ENCODE assay signal across 19 cellular contexts in genomic region chr3:98026425-98027083, GRCh38. TPM values are rescaled to one million over a fixed set of nuclear protein-coding genes. Genes with fewer than 3 reads are reported as not detected.
DNase-seq lines count a peak whose midpoint lies in the region; ATAC-seq and TF ChIP-seq lines count a peak whose summit lies in the region.
"Had no signal": no experiment of that assay in that cellular context is flagged by ENCODE, and none has a peak within 500 bp of the region (broad histone marks: within the 10 kb centered on the region; RNA-seq: fewer than 3 reads in every experiment).

No MANE protein-coding gene starts in this region.

- H3K4me2 ChIP-seq in GM23338, result no peak overlapping the region

- 0 out of 2 replicates have a peak overlapping the region, but pooled peaks have one; percentile 73 for H2AFZ ChIP-seq in GM23338

- H3K9me3 Mint-ChIP-seq in GM23338 (no peaks in the 10 kb centered on the region), nephron progenitor cell (no peaks in the 10 kb centered on the region)
- H3K9me3 Mint-ChIP-seq: activated naive CD4-positive, alpha-beta T cell treated with anti-CD3 and anti-CD28 coated beads, Interleukin-2, amount 50 U/mL, for 72 hours; activated T-cell treated with anti-CD3 and anti-CD28 coated beads, Interleukin-2, amount 50 U/mL, for 24 hours; stimulated activated effector memory CD8-positive, alpha-beta T cell treated with anti-CD3 and anti-CD28 coated beads, Interleukin-12 subunit alpha, Interleukin-12 subunit beta, amount 100 ng/mL, for 72 hours had no signal

- H3K27me3 Mint-ChIP-seq in GM23338 (ENCODE audit: insufficient read depth, low read depth, poor library complexity) (no peaks in the 10 kb centered on the region), nephron progenitor cell (ENCODE audit: low read depth, poor library complexity) (peaks cover 27% of the 10 kb centered on the region)
- H3K27me3 Mint-ChIP-seq: activated T-cell treated with anti-CD3 and anti-CD28 coated beads, Interleukin-2, amount 50 U/mL, for 24 hours had no signal

- H4K20me1 ChIP-seq in GM23338 (replicated peaks; ENCODE audit: insufficient read depth), result no peaks in the 10 kb centered on the region

- H3K27ac Mint-ChIP-seq in GM23338 (no peak overlapping the region), nephron progenitor cell (no peak overlapping the region)
- H3K27ac Mint-ChIP-seq: activated naive CD4-positive, alpha-beta T cell treated with anti-CD3 and anti-CD28 coated beads, Interleukin-2, amount 50 U/mL, for 72 hours; activated T-cell treated with anti-CD3 and anti-CD28 coated beads, Interleukin-2, amount 50 U/mL, for 24 hours; stimulated activated effector memory CD8-positive, alpha-beta T cell treated with anti-CD3 and anti-CD28 coated beads, Interleukin-12 subunit alpha, Interleukin-12 subunit beta, amount 100 ng/mL, for 72 hours had no signal

- H3K27me3 ChIP-seq in GM23338 (ENCODE audit: insufficient read depth), result no peaks in the 10 kb centered on the region
- H3K27me3 ChIP-seq: body of pancreas, thyroid gland had no signal

- ATAC-seq in GM19372 (IDR thresholded peaks at IDR 0.05; ENCODE audit: low read depth, unreplicated experiment) (peak; percentile 49), GM23338 (no peak), HG03342 (IDR thresholded peaks at IDR 0.05; ENCODE audit: unreplicated experiment) (peak; percentile 61)
- ATAC-seq: activated naive CD4-positive, alpha-beta T cell treated with anti-CD3 and anti-CD28 coated beads, Interleukin-2, amount 50 U/mL, for 72 hours; body of pancreas; HCT116; stimulated activated effector memory CD8-positive, alpha-beta T cell treated with anti-CD3 and anti-CD28 coated beads, Interleukin-12 subunit alpha, Interleukin-12 subunit beta, amount 100 ng/mL, for 72 hours had no signal

- H3K4me1 Mint-ChIP-seq in GM23338 (peaks cover 15% of the 10 kb centered on the region; the same call in 2 of the 3 replicates), nephron progenitor cell (peaks cover 15% of the 10 kb centered on the region)

- H3K9me2 ChIP-seq in GM23338 (ENCODE audit: insufficient read depth), result no peaks in the 10 kb centered on the region

- H3K36me3 Mint-ChIP-seq in GM23338 (ENCODE audit: low read depth) (no peaks in the 10 kb centered on the region), nephron progenitor cell (ENCODE audit: low read depth) (no peaks in the 10 kb centered on the region)
- H3K36me3 Mint-ChIP-seq: activated naive CD4-positive, alpha-beta T cell treated with anti-CD3 and anti-CD28 coated beads, Interleukin-2, amount 50 U/mL, for 72 hours; stimulated activated effector memory CD8-positive, alpha-beta T cell treated with anti-CD3 and anti-CD28 coated beads, Interleukin-12 subunit alpha, Interleukin-12 subunit beta, amount 100 ng/mL, for 72 hours had no signal

- no peak overlapping the region for H3K4me3 Mint-ChIP-seq in GM23338
- no peak overlapping the region for H3K4me3 Mint-ChIP-seq in nephron progenitor cell
- H3K4me3 Mint-ChIP-seq: activated T-cell treated with anti-CD3 and anti-CD28 coated beads, Interleukin-2, amount 50 U/mL, for 24 hours; stimulated activated effector memory CD8-positive, alpha-beta T cell treated with anti-CD3 and anti-CD28 coated beads, Interleukin-12 subunit alpha, Interleukin-12 subunit beta, amount 100 ng/mL, for 72 hours had no signal

- TF ChIP-seq CTCF in GM23338 (conservative IDR thresholded peaks at IDR 0.05; ENCODE audit: low read depth in 2 of 2), result no peak
- TF ChIP-seq CTCF in nephron progenitor cell (IDR thresholded peaks at IDR 0.05), result no peak

- DNase-seq in GM23338 (ENCODE audit: low spot score) (no peak), Kasumi-1 (lab: John Stamatoyannopoulos, UW) (no peak), mesenteric fat pad (ENCODE audit: low spot score) (no peak), nephron progenitor cell (no peak), NCI-H2171 treated with DMSO at 0.1 percent for 48 hours (lab: John Stamatoyannopoulos, UW) (no peak)
- DNase-seq: activated CD4-positive, alpha-beta T cell treated with anti-CD3 and anti-CD28 coated beads, Interleukin-2, amount 50 U/mL, for 48 hours; activated T-cell treated with anti-CD3 and anti-CD28 coated beads, Interleukin-2, amount 50 U/mL, for 24 hours; body of pancreas; kidney glomerular epithelial cell; mesendoderm; NCI-H1436 treated with DMSO at 0.1 percent for 48 hours; NCI-H226; thyroid gland had no signal

- H3K27ac ChIP-seq in GM23338 (ENCODE audit: low read depth), result no peak overlapping the region
- H3K27ac ChIP-seq: body of pancreas, thyroid gland had no signal

- no peaks in the 10 kb centered on the region for H3K36me3 ChIP-seq in GM23338 (ENCODE audit: insufficient read depth)
- H3K36me3 ChIP-seq: thyroid gland had no signal

- H3F3A ChIP-seq in GM23338 (replicated peaks; ENCODE audit: low read depth), result no peaks in the 10 kb centered on the region

- no peak overlapping the region for H3K4me3 ChIP-seq in GM23338
- H3K4me3 ChIP-seq: body of pancreas, thyroid gland had no signal

- no peaks in the 10 kb centered on the region for H3K4me1 ChIP-seq in GM23338 (ENCODE audit: insufficient read depth)

- H3K79me2 ChIP-seq in GM23338 (replicated peaks; ENCODE audit: insufficient read depth), result no peaks in the 10 kb centered on the region

TF ChIP-seq in GM23338, 12 proteins besides CTCF, POLR2A, EP300 and RAD21 (continues in another document):
- TF ChIP-seq ETS1 (IDR thresholded peaks at IDR 0.05) (no peak), POLR2AphosphoS5 (IDR thresholded peaks at IDR 0.05; ENCODE audit: low read depth) (no peak), CREB1 (CRISPR knock-in tag; IDR thresholded peaks at IDR 0.05; ENCODE audit: low read depth) (no peak), ZNF331 (CRISPR knock-in tag; IDR thresholded peaks at IDR 0.05; ENCODE audit: low read depth) (no peak)

RNA-seq across cellular contexts. Expression of gene GABRR3, which starts 8.6 kb away (rescaled TPM):
- total RNA-seq in GM23338 (2014; rRNA removed; shearing (Covaris generic)), result not detected in 2 replicates
- not detected in 2 replicates for polyA plus RNA-seq in GM23338 (2016; fragmentation: Nextera tagmentation; extraction: Ambion mirVana)
- total RNA-seq in mesenteric fat pad, result not detected
- total RNA-seq: activated naive CD4-positive, alpha-beta T cell treated with anti-CD3 and anti-CD28 coated beads, Interleukin-2, amount 50 U/mL, for 72 hours; body of pancreas had no signal
- polyA plus RNA-seq: neural cell had no signal

RNA-seq across cellular contexts. Expression of gene RIOX2, which starts 54.3 kb away (rescaled TPM):
- total RNA-seq in GM23338 (2014; rRNA removed; shearing (Covaris generic)), result 9.0 and 11.0 TPM in 2 replicates
- polyA plus RNA-seq in GM23338 (2016; fragmentation: Nextera tagmentation; extraction: Ambion mirVana), result 9.5 and 10.7 TPM in 2 replicates
- 35.2 TPM for total RNA-seq in mesenteric fat pad
